In genomic region chr5:94785111-94785510, GRCh38 we compare ENCODE assay signal across 10 cellular contexts.
DNase-seq lines count a peak whose midpoint lies in the region; ATAC-seq and TF ChIP-seq lines count a peak whose summit lies in the region.
"Had no signal": no experiment of that assay in that cellular context is flagged by ENCODE, and none has a peak within 500 bp of the region (broad histone marks: within the 10 kb centered on the region; RNA-seq: fewer than 3 reads in every experiment).

No MANE protein-coding gene starts in this region.

- H3K14ac ChIP-seq in H9 (ENCODE audit: insufficient read depth, low read length) = no peak overlapping the region

- no peaks in the 10 kb centered on the region for H3K9me3 Mint-ChIP-seq in H9

- POLR2A ChIA-PET in RWPE1 (lab: Yijun Ruan, JAX; ENCODE audit: low non-redundant PET) = no interaction called here

- no peak overlapping the region for H2AK5ac ChIP-seq in H9 (ENCODE audit: insufficient read length, low read length)

- no peak overlapping the region for H3K18ac ChIP-seq in H9 (ENCODE audit: insufficient read length, low read depth, low read length)

- H3K9me3 ChIP-seq in H9 (ENCODE audit: control insufficient read depth, low read depth, low read length) (no peaks in the 10 kb centered on the region), Peyer's patch (no peaks in the 10 kb centered on the region)
- H3K9me3 ChIP-seq: esophagus muscularis mucosa had no signal

- no peak for ATAC-seq in foreskin keratinocyte
- ATAC-seq in GM19351 (IDR thresholded peaks at IDR 0.05; ENCODE audit: unreplicated experiment) = no peak
- ATAC-seq in GM21367 (IDR thresholded peaks at IDR 0.05; ENCODE audit: unreplicated experiment) = no peak

- no peaks in the 10 kb centered on the region for H3K27me3 Mint-ChIP-seq in H9 (ENCODE audit: low read depth)

- CTCF ChIA-PET in RWPE1 (lab: Yijun Ruan, JAX) = interaction anchor here (0.6 to 1.0 kb wide), 4 partner anchors 9 to 931 kb away, joined by 3 to 4 read pairs (median 3); no protein-coding TSS in a partner anchor

- no peak overlapping the region for H3K4me2 ChIP-seq in H9 (ENCODE audit: insufficient read depth, insufficient read length, low read length)

- no peak overlapping the region for H3K9ac ChIP-seq in H9 (ENCODE audit: extremely low read depth, insufficient read length, low read length)

- WGBS in H9 (ENCODE audit: extremely low coverage, insufficient read length, low lambda C conversion rate) = no CpG with 5 or more reads among the region's 2 CpGs

- no peaks in the 10 kb centered on the region for H4K20me1 ChIP-seq in H9 (ENCODE audit: control insufficient read depth, insufficient read depth, insufficient read length)

- H3K27me3 ChIP-seq in H9 (ENCODE audit: insufficient read depth, low read length) (no peaks in the 10 kb centered on the region), foreskin keratinocyte (no peaks in the 10 kb centered on the region), Peyer's patch (no peaks in the 10 kb centered on the region)
- H3K27me3 ChIP-seq: esophagus muscularis mucosa had no signal

- no peak overlapping the region for H2BK120ac ChIP-seq in H9 (ENCODE audit: low read depth, low read length, poor library complexity, severe bottlenecking)

- H3K4me3 ChIP-seq in Peyer's patch = no peak overlapping the region
- H3K4me3 ChIP-seq: esophagus muscularis mucosa had no signal

- H3K27ac Mint-ChIP-seq in H9 = no peak overlapping the region

- H3K4me3 Mint-ChIP-seq in H9 = no peak overlapping the region

- peaks cover 6 to 10% of the 10 kb centered on the region in 2 experiments for H3K4me1 Mint-ChIP-seq in H9

- H4K8ac ChIP-seq in H9 (replicated peaks; ENCODE audit: insufficient read length, low read depth, low read length) = no peak overlapping the region

- H3K79me1 ChIP-seq in H9 (ENCODE audit: insufficient read depth, low read depth, low read length, poor library complexity, severe bottlenecking) = no peaks in the 10 kb centered on the region

- no peak overlapping the region for H2BK12ac ChIP-seq in H9 (ENCODE audit: insufficient read length, low read depth, low read length)

- no peak overlapping the region for H3T11ph ChIP-seq in H9 (ENCODE audit: low read length)

- H4K91ac ChIP-seq in H9 (ENCODE audit: insufficient read length, low read depth, low read length) = no peak overlapping the region

- no peak for DNase-seq in AG09319 (ENCODE audit: extremely low read depth, low read depth)
- no peak for DNase-seq in H9
- DNase-seq in RWPE1 (ENCODE audit: low spot score) = no peak
- no peak for DNase-seq in foreskin keratinocyte
- no peak for DNase-seq in Peyer's patch
- no peak for DNase-seq in amniotic stem cell (lab: John Stamatoyannopoulos, UW)
- DNase-seq: stimulated activated CD4-positive, alpha-beta T cell treated with anti-CD3 and anti-CD28 coated beads, Interleukin-4, amount 100 ng/mL, for 1 hour had no signal

- H3K23me2 ChIP-seq in H9 (ENCODE audit: insufficient read length, low read depth, low read length, poor library complexity, severe bottlenecking) = no peaks in the 10 kb centered on the region

- H2BK15ac ChIP-seq in H9 (ENCODE audit: low read depth, low read length) = no peak overlapping the region

- no peak overlapping the region for H2AFZ ChIP-seq in H9 (ENCODE audit: low read length)

- H3K23ac ChIP-seq in H9 (ENCODE audit: insufficient read length, low read depth, low read length) = no peak overlapping the region

- H3K36me3 Mint-ChIP-seq in H9 (ENCODE audit: insufficient read depth in 1 of 3, low read depth in 3 of 3) = no peaks in the 10 kb centered on the region

- H4K5ac ChIP-seq in H9 (ENCODE audit: insufficient read length, low read depth, low read length) = no peak overlapping the region

- H3K27ac ChIP-seq in H9 (ENCODE audit: insufficient read length, low read depth, low read length) (no peak overlapping the region), RWPE1 (no peak overlapping the region), foreskin keratinocyte (no peak overlapping the region), Peyer's patch (no peak overlapping the region)
- H3K27ac ChIP-seq: esophagus muscularis mucosa had no signal

- TF ChIP-seq CTCF in AG09319 (IDR thresholded peaks at IDR 0.05; ENCODE audit: low read depth, low read length) = peak; percentile 37
- peak; percentile 45 for TF ChIP-seq CTCF in H9 (conservative IDR thresholded peaks at IDR 0.05)
- peak; percentile 30; the same call in 1 of the 2 replicates for TF ChIP-seq CTCF in RWPE1 (conservative IDR thresholded peaks at IDR 0.05; ENCODE audit: low read depth)
- TF ChIP-seq CTCF in foreskin keratinocyte (conservative IDR thresholded peaks at IDR 0.05) = peak; percentile 32
- TF ChIP-seq CTCF in Peyer's patch (IDR thresholded peaks at IDR 0.05) = no peak

- no peak overlapping the region for H3K56ac ChIP-seq in H9 (ENCODE audit: insufficient read length, low read depth, low read length)

- H3K4me1 ChIP-seq in H9 (ENCODE audit: insufficient read depth, low read length) = no peaks in the 10 kb centered on the region; the same call in 1 of the 2 replicates
- H3K4me1 ChIP-seq in foreskin keratinocyte = no peaks in the 10 kb centered on the region
- H3K4me1 ChIP-seq in Peyer's patch = no peaks in the 10 kb centered on the region
- H3K4me1 ChIP-seq: esophagus muscularis mucosa had no signal

- H2BK5ac ChIP-seq in H9 (ENCODE audit: insufficient read length, low read length) = no peak overlapping the region

- no peak for TF ChIP-seq POLR2A in Peyer's patch (IDR thresholded peaks at IDR 0.05)

- no peak overlapping the region for H3K4ac ChIP-seq in H9 (ENCODE audit: low read depth, low read length)

- no peaks in the 10 kb centered on the region for H3K79me2 ChIP-seq in H9 (ENCODE audit: insufficient read depth, low read length)

- no peak overlapping the region for H2BK20ac ChIP-seq in H9 (ENCODE audit: low read depth, low read length, poor library complexity, severe bottlenecking)

- H3K36me3 ChIP-seq in Peyer's patch = peaks cover 0 to 3% (median 0%) of the 10 kb centered on the region in 3 donors
- H3K36me3 ChIP-seq: esophagus muscularis mucosa had no signal

Comparison
In these comparisons a context has a peak if more than half of its experiments do, and no peak if none do; other contexts are left out.
1. CTCF ChIP-seq: peak in AG09319 (single experiment), H9 (single experiment), RWPE1 (single experiment) and foreskin keratinocyte (single experiment); none in Peyer's patch (0 of 6).